26 cellular contexts compared by ENCODE assay signal in the genomic region with DNA sequence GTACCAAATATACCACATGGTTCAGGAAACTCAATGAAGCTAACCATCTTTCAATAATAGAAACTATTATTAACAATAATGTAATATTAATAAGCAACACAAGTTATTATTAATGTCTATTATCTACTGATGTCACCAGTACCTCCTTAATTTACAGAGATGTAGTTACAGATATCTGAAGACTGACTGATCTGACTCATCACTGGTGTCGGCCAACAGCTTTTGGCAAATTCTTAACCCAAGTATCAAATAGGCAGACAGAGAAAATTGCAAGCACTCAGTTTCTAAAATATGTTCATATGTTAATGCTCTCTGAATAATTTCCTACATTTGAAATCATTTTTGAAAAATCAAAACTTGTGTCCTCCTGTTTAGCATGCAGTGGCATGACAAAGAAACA.
DNase-seq lines count a peak whose midpoint lies in the region; ATAC-seq and TF ChIP-seq lines count a peak whose summit lies in the region.
"Had no signal": no experiment of that assay in that cellular context is flagged by ENCODE, and none has a peak within 500 bp of the region (broad histone marks: within the 10 kb centered on the region; RNA-seq: fewer than 3 reads in every experiment).

No MANE protein-coding gene starts in this region.

- no peak for TF ChIP-seq POLR2A in body of pancreas (IDR thresholded peaks at IDR 0.05)

- H3K4me3 ChIP-seq in body of pancreas: no peak overlapping the region
- H3K4me3 ChIP-seq: cardiac muscle cell, heart right ventricle, K562, ovary, right atrium auricular region, transverse colon had no signal

- no peaks in the 10 kb centered on the region for H3K27me3 ChIP-seq in body of pancreas
- H3K27me3 ChIP-seq: cardiac muscle cell, heart right ventricle, ovary, right atrium auricular region, transverse colon had no signal

- DNase-seq in NCI-H82 (lab: John Stamatoyannopoulos, UW): no peak
- no peak for DNase-seq in body of pancreas
- no peak for DNase-seq in NCI-H69 (lab: John Stamatoyannopoulos, UW)
- DNase-seq in activated CD4-positive, alpha-beta T cell treated with anti-CD3 and anti-CD28 coated beads, Interleukin-2, amount 50 U/mL, for 4 hours: no peak
- DNase-seq: activated CD8-positive, alpha-beta T cell treated with anti-CD3 and anti-CD28 coated beads, Interleukin-2, amount 10 ng/mL, durations not matched to agents 7 days and 5 days; COR-L47; DMS79; heart right ventricle; HFFc6; NCI-H1694; NCI-H2171 treated with DMSO at 0.1 percent for 48 hours; ovary; Right ventricle myocardium superior; stimulated activated CD4-positive, alpha-beta T cell treated with anti-CD3 and anti-CD28 coated beads, Interleukin-12 subunit alpha, Interleukin-12 subunit beta, amount 100 ng/mL, for 4 hours; stimulated activated naive CD8-positive, alpha-beta T cell treated with anti-CD3 and anti-CD28 coated beads, Interleukin-15, amount 100 ng/mL, for 72 hours; SW 1271; transverse colon had no signal

- no peak for TF ChIP-seq CTCF in body of pancreas (IDR thresholded peaks at IDR 0.05)

- H3K9me3 ChIP-seq in body of pancreas: no peaks in the 10 kb centered on the region
- H3K9me3 ChIP-seq: heart right ventricle, ovary, right atrium auricular region, transverse colon had no signal

- no peak overlapping the region for H3K27ac ChIP-seq in body of pancreas
- H3K27ac ChIP-seq: cardiac muscle cell, heart right ventricle, ovary, right atrium auricular region, transverse colon had no signal

- no peaks in the 10 kb centered on the region for H3K36me3 ChIP-seq in body of pancreas (replicated peaks in 1 of 2; ENCODE audit: insufficient read depth in 1 of 2, low read depth in 2 of 2)
- H3K36me3 ChIP-seq: cardiac muscle cell, heart right ventricle, ovary, right atrium auricular region, transverse colon had no signal

- ATAC-seq in GM18909 (IDR thresholded peaks at IDR 0.05; ENCODE audit: poor library complexity, unreplicated experiment) (peak; percentile 81), HG03159 (IDR thresholded peaks at IDR 0.05; ENCODE audit: unreplicated experiment) (peak; percentile 53), SK-N-SH treated with all-trans-retinoic acid at 6 μM for 48 hours (peak; percentile 69), body of pancreas (no peak)
- ATAC-seq: activated CD4-positive, CD25-positive, alpha-beta regulatory T cell treated with anti-CD3 and anti-CD28 coated beads, Interleukin-2, amount 50 U/mL, for 24 hours; activated CD8-positive, alpha-beta T cell treated with anti-CD3 and anti-CD28 coated beads, Interleukin-2, amount 10 ng/mL, durations not matched to agents 7 days and 5 days; heart right ventricle; K562; left lobe of liver; natural killer cell treated with Interleukin-12 subunit alpha and Interleukin-12 subunit beta and Interleukin-15 and Interleukin-18, amount 100 ng/mL, for 72 hours; stimulated activated naive CD8-positive, alpha-beta T cell treated with anti-CD3 and anti-CD28 coated beads, Interleukin-15, amount 100 ng/mL, for 72 hours had no signal

- no peaks in the 10 kb centered on the region for H3K4me1 ChIP-seq in body of pancreas
- H3K4me1 ChIP-seq: heart right ventricle, right atrium auricular region, transverse colon had no signal

- intact Hi-C loops in body of pancreas (cut with DNase I): no loop called here

- 88 to 95% methylated on average over 1 of the region's 1 CpG for WGBS in body of pancreas, 2 donors

TF ChIP-seq in SK-N-SH treated with all-trans-retinoic acid at 6 μM for 48 hours, 23 proteins besides CTCF, POLR2A, EP300 and RAD21:
- TF ChIP-seq ISL1 (CRISPR knock-in tag; IDR thresholded peaks at IDR 0.05) (peak; percentile 26; the same call in 1 of the 2 replicates), PPARA (CRISPR knock-in tag; IDR thresholded peaks at IDR 0.05; ENCODE audit: borderline replicate concordance) (no peak), ESRRG (CRISPR knock-in tag; IDR thresholded peaks at IDR 0.05) (no peak)
